ENCODE assay signal across 12 cellular contexts in the genomic region with DNA sequence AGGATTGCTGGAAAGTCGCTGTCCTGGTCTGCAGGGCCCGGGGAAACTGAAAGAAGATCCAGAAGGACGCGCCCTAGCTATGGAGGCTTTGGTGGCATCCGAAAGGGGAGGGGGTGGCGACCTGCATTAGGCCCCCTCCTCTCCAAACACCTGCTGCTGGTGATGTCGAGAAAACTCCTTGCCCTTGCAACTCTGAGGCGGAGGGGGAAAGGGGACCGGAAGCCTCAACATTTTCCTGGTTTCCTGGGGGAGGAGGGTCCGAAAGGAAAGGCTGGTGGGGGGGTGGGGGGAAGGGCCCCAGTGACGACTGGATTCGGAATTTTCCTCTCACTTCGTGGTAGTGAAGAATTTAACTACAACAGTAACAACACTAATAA.
DNase-seq lines count a peak whose midpoint lies in the region; ATAC-seq, FAIRE-seq and TF ChIP-seq lines count a peak whose summit lies in the region.
"Had no signal": no experiment of that assay in that cellular context is flagged by ENCODE, and none has a peak within 500 bp of the region (broad histone marks: within the 10 kb centered on the region; RNA-seq: fewer than 3 reads in every experiment).

No MANE protein-coding gene starts in this region.

- TF ChIP-seq POLR2A in erythroblast (IDR thresholded peaks at IDR 0.05; ENCODE audit: low read length) (no peak), GM12891 (IDR thresholded peaks at IDR 0.05; ENCODE audit: low read depth, low read length) (no peak)

- H3K27ac Mint-ChIP-seq in CD4-positive, alpha-beta T cell = peak overlapping the region; percentile 30
- no peak overlapping the region for H3K27ac Mint-ChIP-seq in endothelial cell (ENCODE audit: unreplicated experiment)
- H3K27ac Mint-ChIP-seq: HFFc6 had no signal

- H2BK120ac ChIP-seq in neuronal stem cell (ENCODE audit: low read depth, low read length) = peak overlapping the region; percentile 39

- peak overlapping the region; percentile 81 for H2AFZ ChIP-seq in neuronal stem cell (ENCODE audit: low read length)

- H4K8ac ChIP-seq in neuronal stem cell (ENCODE audit: low read depth, low read length) = no peak overlapping the region

- H3K36me3 Mint-ChIP-seq in CD4-positive, alpha-beta T cell (ENCODE audit: low read depth) = no peaks in the 10 kb centered on the region
- H3K36me3 Mint-ChIP-seq in endothelial cell (ENCODE audit: low read depth, unreplicated experiment) = peaks cover 5% of the 10 kb centered on the region

- no peaks in the 10 kb centered on the region for H3K27me3 ChIP-seq in CD4-positive, alpha-beta T cell (ENCODE audit: control insufficient read depth, insufficient read depth, low read length)
- no peaks in the 10 kb centered on the region for H3K27me3 ChIP-seq in MG63
- peaks cover 0 to 27% (median 11%) of the 10 kb centered on the region in 3 experiments for H3K27me3 ChIP-seq in neuronal stem cell (ENCODE audit: control insufficient read depth in 3 of 3, insufficient read depth in 3 of 3, low read depth in 1 of 3, low read length in 3 of 3)
- H3K27me3 ChIP-seq in aorta (ENCODE audit: control insufficient read depth in 1 of 2, insufficient read depth in 2 of 2, low read length in 1 of 2) = no peaks in the 10 kb centered on the region

- H3K9ac ChIP-seq in neuronal stem cell (ENCODE audit: low read depth, low read length, poor library complexity) = peak overlapping the region; percentile 73

- no peak overlapping the region for H2BK5ac ChIP-seq in neuronal stem cell (ENCODE audit: low read length)

- intact Hi-C loops in CD4-positive, alpha-beta T cell (cut with DNase I, micrococcal nuclease) = no loop called here
- intact Hi-C loops in aorta (cut with DNase I) = no loop called here

- H2BK15ac ChIP-seq in neuronal stem cell (ENCODE audit: low read length) = no peak overlapping the region

- WGBS in neuronal stem cell (ENCODE audit: extremely low coverage in 2 of 2, insufficient read length in 2 of 2, insufficient replicate concordance in 1 of 2), 2 donors = no CpG with 5 or more reads among the region's 13 CpGs
- WGBS in aorta, 2 donors = 2 to 11% methylated on average over 11 to 13 of the region's 13 CpGs

- H4K91ac ChIP-seq in neuronal stem cell (ENCODE audit: low read depth, low read length, poor library complexity) = no peak overlapping the region

- ATAC-seq in CD4-positive, alpha-beta T cell (ENCODE audit: poor library complexity) = no peak
- ATAC-seq in aorta (ENCODE audit: low FRiP score) = no peak

- H3K14ac ChIP-seq in neuronal stem cell (ENCODE audit: low read length) = no peak overlapping the region

- H3K4me3 ChIP-seq in MG63 (peak overlapping the region; percentile 38), neuronal stem cell (ENCODE audit: low read length in 2 of 2) (peak overlapping the region in 1 of 2 donors; percentile 89), aorta (ENCODE audit: low read length in 2 of 2) (no peak overlapping the region)

- peaks cover 33% of the 10 kb centered on the region for H3K4me1 Mint-ChIP-seq in CD4-positive, alpha-beta T cell (ENCODE audit: low read depth)
- peaks cover 12% of the 10 kb centered on the region for H3K4me1 Mint-ChIP-seq in endothelial cell (ENCODE audit: unreplicated experiment)

- H3K18ac ChIP-seq in neuronal stem cell (ENCODE audit: low read length) = peak overlapping the region; percentile 99

- H3K36me3 ChIP-seq in MG63 (no peaks in the 10 kb centered on the region), neuronal stem cell (replicated peaks in 1 of 2; ENCODE audit: control insufficient read depth in 2 of 2, insufficient read depth in 2 of 2, low read length in 2 of 2) (no peaks in the 10 kb centered on the region), aorta (ENCODE audit: control insufficient read depth in 1 of 2, insufficient read depth in 2 of 2, low read length in 1 of 2) (no peaks in the 10 kb centered on the region)

- no peak overlapping the region for H3K4ac ChIP-seq in neuronal stem cell (ENCODE audit: low read length)

- H3K9me3 ChIP-seq in CD4-positive, alpha-beta T cell (ENCODE audit: control insufficient read depth, low read length) = no peaks in the 10 kb centered on the region
- H3K9me3 ChIP-seq in MG63 (no peaks in the 10 kb centered on the region), neuronal stem cell (replicated peaks in 1 of 2; ENCODE audit: control insufficient read depth in 2 of 2, insufficient read depth in 1 of 2, low read depth in 1 of 2, low read length in 2 of 2) (no peaks in the 10 kb centered on the region), aorta (ENCODE audit: control insufficient read depth, low read length) (no peaks in the 10 kb centered on the region)

- no peak overlapping the region for H3K23ac ChIP-seq in neuronal stem cell (ENCODE audit: low read depth, low read length, poor library complexity)

- no peak for FAIRE-seq in GM12891 (lab: Jason Lieb, UNC)

- no peak overlapping the region for H3K27ac ChIP-seq in CD4-positive, alpha-beta T cell (ENCODE audit: low read depth, low read length)
- H3K27ac ChIP-seq in neuronal stem cell (replicated peaks; ENCODE audit: low read length) (no peak overlapping the region), aorta (ENCODE audit: low read depth in 1 of 2, low read length in 2 of 2) (no peak overlapping the region)

- peaks cover 18% of the 10 kb centered on the region for H3K27me3 Mint-ChIP-seq in CD4-positive, alpha-beta T cell
- peaks cover 4% of the 10 kb centered on the region for H3K27me3 Mint-ChIP-seq in endothelial cell (ENCODE audit: unreplicated experiment)

- CTCF ChIA-PET in CD4-positive, alpha-beta T cell (lab: Charles Lee) = interaction anchor here (0.7 kb wide), 1 partner anchor 78 kb away, joined by 3 read pairs; no protein-coding TSS in a partner anchor

- H3K79me1 ChIP-seq in neuronal stem cell (ENCODE audit: low read depth, low read length) = no peaks in the 10 kb centered on the region

- POLR2A ChIA-PET in CD4-positive, alpha-beta T cell (lab: Charles Lee) = interaction anchor here (0.8 kb wide), 1 partner anchor 35 kb away, joined by 3 read pairs; no protein-coding TSS in a partner anchor

- H3K4me1 ChIP-seq in neuronal stem cell (ENCODE audit: control insufficient read depth in 2 of 2, insufficient read depth in 1 of 2, low read depth in 1 of 2, low read length in 2 of 2) (peaks cover 0 to 6% of the 10 kb centered on the region in 2 donors), aorta (ENCODE audit: control insufficient read depth in 1 of 2, insufficient read depth in 2 of 2, low read length in 2 of 2) (no peaks in the 10 kb centered on the region)

- TF ChIP-seq CTCF in CD4-positive, alpha-beta T cell (IDR thresholded peaks at IDR 0.05) = no peak
- TF ChIP-seq CTCF in endothelial cell (IDR thresholded peaks at IDR 0.05; ENCODE audit: unreplicated experiment) = no peak

- peak overlapping the region; percentile 90 for H3K4me2 ChIP-seq in neuronal stem cell (ENCODE audit: insufficient read depth, low read length, poor library complexity, severe bottlenecking)

- no peak overlapping the region for H2AK5ac ChIP-seq in neuronal stem cell (ENCODE audit: low read depth, low read length)

- H2BK12ac ChIP-seq in neuronal stem cell (ENCODE audit: low read length) = no peak overlapping the region

- no peaks in the 10 kb centered on the region for H3K9me3 Mint-ChIP-seq in CD4-positive, alpha-beta T cell
- no peaks in the 10 kb centered on the region for H3K9me3 Mint-ChIP-seq in endothelial cell (ENCODE audit: unreplicated experiment)

- peak overlapping the region; percentile 91 for H3K4me3 Mint-ChIP-seq in CD4-positive, alpha-beta T cell
- no peak overlapping the region for H3K4me3 Mint-ChIP-seq in endothelial cell (ENCODE audit: unreplicated experiment)
- H3K4me3 Mint-ChIP-seq: HFFc6 had no signal

- no peak for DNase-seq in CD4-positive, alpha-beta T cell
- DNase-seq in MG63 = no peak
- peak; percentile 36 for DNase-seq in endothelial cell (ENCODE audit: low spot score)
- DNase-seq in neuronal stem cell (ENCODE audit: low spot score) = no peak
- DNase-seq in aorta = no peak
- DNase-seq in erythroblast (lab: John Stamatoyannopoulos, UW) = no peak
- DNase-seq in GM12891 (ENCODE audit: insufficient read length, low spot score) = no peak
- DNase-seq in HuH-7 (ENCODE audit: low spot score) = no peak
- DNase-seq: DMS153, HFFc6, IMR-90, NCI-H524 treated with DMSO at 0.1 percent for 48 hours had no signal

TF ChIP-seq in GM12891, 5 proteins besides CTCF, POLR2A, EP300 and RAD21:
- TF ChIP-seq POU2F2 (IDR thresholded peaks at IDR 0.05; ENCODE audit: low read depth, low read length) (no peak), SPI1 (IDR thresholded peaks at IDR 0.05; ENCODE audit: low read depth, low read length) (no peak), POLR2AphosphoS5 (IDR thresholded peaks at IDR 0.05; ENCODE audit: low read depth, low read length) (no peak), TAF1 (IDR thresholded peaks at IDR 0.05; ENCODE audit: low read depth, low read length) (no peak), PAX5 (IDR thresholded peaks at IDR 0.05; ENCODE audit: insufficient read depth, low read length, severe bottlenecking) (no peak)
